ENCODE assay signal across 12 cellular contexts in genomic region chr3:111668321-111668720, GRCh38. TPM values are rescaled to one million over a fixed set of nuclear protein-coding genes. Genes with fewer than 3 reads are reported as not detected.
DNase-seq lines count a peak whose midpoint lies in the region; ATAC-seq and TF ChIP-seq lines count a peak whose summit lies in the region.
"Had no signal": no experiment of that assay in that cellular context is flagged by ENCODE, and none has a peak within 500 bp of the region (broad histone marks: within the 10 kb centered on the region; RNA-seq: fewer than 3 reads in every experiment).

No MANE protein-coding gene starts in this region.

- TF ChIP-seq CTCF in OCI-LY7 (conservative IDR thresholded peaks at IDR 0.05; ENCODE audit: low read length), result no peak
- TF ChIP-seq CTCF in mesothelial cell of epicardium (IDR thresholded peaks at IDR 0.05; ENCODE audit: unreplicated experiment), result no peak

- H2AFZ ChIP-seq in OCI-LY7 (ENCODE audit: low read length), result no peak overlapping the region

- intact Hi-C loops in OCI-LY7 (cut with micrococcal nuclease; ENCODE audit: unreplicated experiment), result loop anchor here (1.0 to 2.0 kb wide), 2 partner anchors 192 to 299 kb away; no protein-coding TSS in a partner anchor

- peaks cover 19% of the 10 kb centered on the region for H3K4me1 ChIP-seq in OCI-LY7 (ENCODE audit: insufficient read depth, low read length, poor library complexity, severe bottlenecking)
- H3K4me1 ChIP-seq: ascending aorta had no signal

- H3K79me2 ChIP-seq in OCI-LY7 (ENCODE audit: insufficient read depth, low read depth, low read length), result no peaks in the 10 kb centered on the region

- H3K27ac Mint-ChIP-seq in stimulated activated naive CD8-positive, alpha-beta T cell treated with anti-CD3 and anti-CD28 coated beads, Interleukin-15, Interleukin-2, amounts not matched to agents 100 ng/mL and 50 ng/mL, for 24 hours, result peak overlapping the region; percentile 71
- H3K27ac Mint-ChIP-seq in central memory CD8-positive, alpha-beta T cell (ENCODE audit: low read depth), result peak overlapping the region; percentile 87
- H3K27ac Mint-ChIP-seq in stimulated activated memory B cell treated with anti-CD40 and anti-IgM and Interleukin-4, amounts not matched to agents 10 μg/mL and 1 μg/mL and 100 μg/mL, for 72 hours, result peak overlapping the region; percentile 82
- H3K27ac Mint-ChIP-seq in mesothelial cell of epicardium, result no peak overlapping the region

- H3K27me3 Mint-ChIP-seq in stimulated activated naive CD8-positive, alpha-beta T cell treated with anti-CD3 and anti-CD28 coated beads, Interleukin-15, Interleukin-2, amounts not matched to agents 100 ng/mL and 50 ng/mL, for 24 hours, result no peaks in the 10 kb centered on the region
- no peaks in the 10 kb centered on the region for H3K27me3 Mint-ChIP-seq in central memory CD8-positive, alpha-beta T cell
- no peaks in the 10 kb centered on the region for H3K27me3 Mint-ChIP-seq in stimulated activated memory B cell treated with anti-CD40 and anti-IgM and Interleukin-4, amounts not matched to agents 10 μg/mL and 1 μg/mL and 100 μg/mL, for 72 hours
- no peaks in the 10 kb centered on the region for H3K27me3 Mint-ChIP-seq in mesothelial cell of epicardium (ENCODE audit: low read depth)
- H3K27me3 Mint-ChIP-seq: activated CD4-positive, alpha-beta memory T cell treated with anti-CD3 and anti-CD28 coated beads, Interleukin-2, amount 10 ng/mL, durations not matched to agents 7 days and 5 days had no signal

- no peaks in the 10 kb centered on the region for H3K9me2 ChIP-seq in OCI-LY7 (ENCODE audit: insufficient read depth, low read length)

- no peak overlapping the region for H3K27ac ChIP-seq in OCI-LY7 (ENCODE audit: low read depth, low read length, poor library complexity, severe bottlenecking)
- H3K27ac ChIP-seq: ascending aorta had no signal

- peaks cover 9% of the 10 kb centered on the region for H3K9me3 Mint-ChIP-seq in stimulated activated naive CD8-positive, alpha-beta T cell treated with anti-CD3 and anti-CD28 coated beads, Interleukin-15, Interleukin-2, amounts not matched to agents 100 ng/mL and 50 ng/mL, for 24 hours
- no peaks in the 10 kb centered on the region for H3K9me3 Mint-ChIP-seq in central memory CD8-positive, alpha-beta T cell
- peaks cover 2% of the 10 kb centered on the region for H3K9me3 Mint-ChIP-seq in stimulated activated memory B cell treated with anti-CD40 and anti-IgM and Interleukin-4, amounts not matched to agents 10 μg/mL and 1 μg/mL and 100 μg/mL, for 72 hours
- H3K9me3 Mint-ChIP-seq in mesothelial cell of epicardium, result peaks cover 3% of the 10 kb centered on the region

- 0 out of 2 replicates have a peak, but pooled peaks cover under 1% of the 10 kb centered on the region for H3K9me3 ChIP-seq in OCI-LY7 (ENCODE audit: low read length)
- H3K9me3 ChIP-seq: ascending aorta had no signal

- POLR2A ChIA-PET in OCI-LY7 (lab: Charles Lee), result interaction anchor here (0.6 to 2.4 kb wide), 9 partner anchors 13 to 310 kb away, joined by 3 to 7 read pairs (median 3); partner anchors contain the start of gene ABHD10

- H3K4me3 Mint-ChIP-seq in stimulated activated naive CD8-positive, alpha-beta T cell treated with anti-CD3 and anti-CD28 coated beads, Interleukin-15, Interleukin-2, amounts not matched to agents 100 ng/mL and 50 ng/mL, for 24 hours, result peak overlapping the region; percentile 68
- H3K4me3 Mint-ChIP-seq in central memory CD8-positive, alpha-beta T cell, result peak overlapping the region; percentile 59
- no peak overlapping the region for H3K4me3 Mint-ChIP-seq in stimulated activated memory B cell treated with anti-CD40 and anti-IgM and Interleukin-4, amounts not matched to agents 10 μg/mL and 1 μg/mL and 100 μg/mL, for 72 hours
- H3K4me3 Mint-ChIP-seq in mesothelial cell of epicardium, result no peak overlapping the region

- peaks cover 20% of the 10 kb centered on the region for H3K36me3 Mint-ChIP-seq in stimulated activated naive CD8-positive, alpha-beta T cell treated with anti-CD3 and anti-CD28 coated beads, Interleukin-15, Interleukin-2, amounts not matched to agents 100 ng/mL and 50 ng/mL, for 24 hours (ENCODE audit: low read depth)
- H3K36me3 Mint-ChIP-seq in central memory CD8-positive, alpha-beta T cell (ENCODE audit: insufficient read depth), result peaks cover 11% of the 10 kb centered on the region
- H3K36me3 Mint-ChIP-seq in stimulated activated memory B cell treated with anti-CD40 and anti-IgM and Interleukin-4, amounts not matched to agents 10 μg/mL and 1 μg/mL and 100 μg/mL, for 72 hours, result no peaks in the 10 kb centered on the region
- H3K36me3 Mint-ChIP-seq in mesothelial cell of epicardium, result peaks cover 2% of the 10 kb centered on the region

- H3K4me2 ChIP-seq in OCI-LY7 (ENCODE audit: low read length), result peak overlapping the region; percentile 51; the same call in 1 of the 2 replicates

- H3K4me1 Mint-ChIP-seq in stimulated activated naive CD8-positive, alpha-beta T cell treated with anti-CD3 and anti-CD28 coated beads, Interleukin-15, Interleukin-2, amounts not matched to agents 100 ng/mL and 50 ng/mL, for 24 hours (ENCODE audit: low read depth), result peaks cover 81% of the 10 kb centered on the region
- peaks cover 48% of the 10 kb centered on the region for H3K4me1 Mint-ChIP-seq in central memory CD8-positive, alpha-beta T cell
- H3K4me1 Mint-ChIP-seq in stimulated activated memory B cell treated with anti-CD40 and anti-IgM and Interleukin-4, amounts not matched to agents 10 μg/mL and 1 μg/mL and 100 μg/mL, for 72 hours, result peaks cover 19% of the 10 kb centered on the region
- H3K4me1 Mint-ChIP-seq in mesothelial cell of epicardium, result peaks cover 9% of the 10 kb centered on the region

- H4K20me1 ChIP-seq in OCI-LY7 (ENCODE audit: insufficient read depth, low read length), result no peaks in the 10 kb centered on the region

- DNase-seq in stimulated activated naive CD8-positive, alpha-beta T cell treated with anti-CD3 and anti-CD28 coated beads, Interleukin-15, Interleukin-2, amounts not matched to agents 100 U/mL and 50 U/mL, for 24 hours, result no peak
- no peak for DNase-seq in OCI-LY7 (ENCODE audit: low spot score)
- DNase-seq in central memory CD8-positive, alpha-beta T cell (ENCODE audit: low spot score in 2 of 2), result no peak
- no peak for DNase-seq in NCI-H510A treated with DMSO at 0.1 percent for 48 hours (lab: John Stamatoyannopoulos, UW)
- DNase-seq in mesothelial cell of epicardium (ENCODE audit: low spot score in 2 of 2, unreplicated experiment in 2 of 2), result no peak

- H3K36me3 ChIP-seq in OCI-LY7 (ENCODE audit: insufficient read depth, low read length), result no peaks in the 10 kb centered on the region
- H3K36me3 ChIP-seq: ascending aorta had no signal

- CTCF ChIA-PET in OCI-LY7 (lab: Charles Lee; ENCODE audit: unreplicated experiment), result interaction anchor here (0.7 to 1.9 kb wide), 5 partner anchors 23 to 310 kb away, joined by 3 to 10 read pairs (median 4); partner anchors contain the start of gene ABHD10

- H3K4me3 ChIP-seq in OCI-LY7 (ENCODE audit: low read depth, low read length, poor library complexity, severe bottlenecking), result no peak overlapping the region
- H3K4me3 ChIP-seq: ascending aorta, coronary artery, skin epidermis had no signal

- BruUV-seq in OCI-LY7 (replicated peaks; lab: Mats Ljungman, UMichigan), result no TSS peak

- ATAC-seq in stimulated activated naive CD8-positive, alpha-beta T cell treated with anti-CD3 and anti-CD28 coated beads, Interleukin-15, Interleukin-2, amounts not matched to agents 100 U/mL and 50 U/mL, for 24 hours, result no peak
- no peak for ATAC-seq in central memory CD8-positive, alpha-beta T cell (replicated peaks; ENCODE audit: extremely low read depth, poor library complexity, severe bottlenecking)
- ATAC-seq in stimulated activated memory B cell treated with anti-CD40 and anti-IgM and Interleukin-4, amounts not matched to agents 10 μg/mL and 1 μg/mL and 100 μg/mL, for 72 hours, result no peak
- no peak for ATAC-seq in GM21825 (IDR thresholded peaks at IDR 0.05; ENCODE audit: unreplicated experiment)

RNA-seq across cellular contexts. Expression of gene PLCXD2, which starts 6.2 kb away (rescaled TPM):
- 3.3 and 4.5 TPM in 2 replicates for total RNA-seq in OCI-LY7 (2014; rRNA removed; shearing (Covaris generic))
- 3.8 and 4.3 TPM in 2 replicates for total RNA-seq in OCI-LY7 (2022)
- total RNA-seq in mesothelial cell of epicardium, result 3.9 to 4.7 TPM (median 4.0 TPM) in 3 replicates

Comparison
In these comparisons a context has a peak if more than half of its experiments do, and no peak if none do; other contexts are left out.
1. H3K4me3 Mint-ChIP-seq: peak in stimulated activated naive CD8-positive, alpha-beta T cell treated with anti-CD3 and anti-CD28 coated beads, Interleukin-15, Interleukin-2, amounts not matched to agents 100 ng/mL and 50 ng/mL, for 24 hours (single experiment) and central memory CD8-positive, alpha-beta T cell (single experiment); none in stimulated activated memory B cell treated with anti-CD40 and anti-IgM and Interleukin-4, amounts not matched to agents 10 μg/mL and 1 μg/mL and 100 μg/mL, for 72 hours (single experiment) and mesothelial cell of epicardium (single experiment).